6 cellular contexts compared by ENCODE assay signal in genomic region chr17:7323731-7324437, GRCh38. TPM values are rescaled to one million over a fixed set of nuclear protein-coding genes. Genes with fewer than 3 reads are reported as not detected.
DNase-seq lines count a peak whose midpoint lies in the region; ATAC-seq and TF ChIP-seq lines count a peak whose summit lies in the region.

No MANE protein-coding gene starts in this region.

- no peaks in the 10 kb centered on the region for H3K9me3 Mint-ChIP-seq in WTC11

- H4K20me1 ChIP-seq in fibroblast of lung (ENCODE audit: control insufficient read depth, extremely low read depth, insufficient read depth, low read length): no peaks in the 10 kb centered on the region

- CTCF ChIA-PET in WTC11 (lab: Charles Lee): interaction anchor here (0.8 to 1.7 kb wide), 3 partner anchors 12 to 236 kb away, joined by 3 to 12 read pairs (median 5); partner anchors contain the start of gene ACAP1

- peaks cover 6% of the 10 kb centered on the region for H3K79me2 ChIP-seq in fibroblast of lung (ENCODE audit: control insufficient read depth, insufficient read depth, low read length)

- ATAC-seq in WTC11 (peak; percentile 85), GM21786 (IDR thresholded peaks at IDR 0.05; ENCODE audit: unreplicated experiment) (no peak)

- H3K27ac Mint-ChIP-seq in WTC11: no peak overlapping the region

- peaks cover 44% of the 10 kb centered on the region for H3K36me3 Mint-ChIP-seq in WTC11

- H3K36me3 ChIP-seq in fibroblast of lung (ENCODE audit: control insufficient read depth, insufficient read depth, low read length): peaks cover 27% of the 10 kb centered on the region

- TF ChIP-seq CTCF in WTC11 (IDR thresholded peaks at IDR 0.05) (peak; percentile 98), fibroblast of lung (conservative IDR thresholded peaks at IDR 0.05 in 1 of 2, IDR thresholded peaks at IDR 0.05 in 1 of 2; ENCODE audit: low read depth in 1 of 2, low read length in 2 of 2) (peak; percentile 81 to 93)

- no peak overlapping the region for H2AFZ ChIP-seq in fibroblast of lung (ENCODE audit: low read length)

- H3K27me3 ChIP-seq in fibroblast of lung (ENCODE audit: control insufficient read depth, insufficient read depth, low read length): no peaks in the 10 kb centered on the region

- no peak overlapping the region for H3K4me2 ChIP-seq in fibroblast of lung (ENCODE audit: extremely low read depth, insufficient read depth, low read length)

- H3K4me1 Mint-ChIP-seq in WTC11: peaks cover 11% of the 10 kb centered on the region

- no peak overlapping the region for H3K9ac ChIP-seq in fibroblast of lung (ENCODE audit: insufficient read depth, low read length)

- no peaks in the 10 kb centered on the region for H3K27me3 Mint-ChIP-seq in WTC11 (ENCODE audit: low read depth)

- no peaks in the 10 kb centered on the region for H3K9me3 ChIP-seq in fibroblast of lung (ENCODE audit: control insufficient read depth, insufficient read depth, low read depth, low read length)

- no peak overlapping the region for H3K27ac ChIP-seq in fibroblast of lung (ENCODE audit: insufficient read depth, low read length)

- H3K4me3 ChIP-seq in fibroblast of lung (replicated peaks in 1 of 4; ENCODE audit: control extremely low read depth in 1 of 4, insufficient read depth in 1 of 4, low read depth in 3 of 4, low read length in 4 of 4): no peak overlapping the region

- POLR2A ChIA-PET in WTC11 (lab: Charles Lee): interaction anchor here (0.6 to 1.4 kb wide), 2 partner anchors 20 to 327 kb away, joined by 3 read pairs; no protein-coding TSS in a partner anchor

- H3K4me3 Mint-ChIP-seq in WTC11: no peak overlapping the region

- DNase-seq in EL (peak; percentile 52), WTC11 (ENCODE audit: low spot score) (peak; percentile 92), fibroblast of lung (ENCODE audit: low read depth in 2 of 2) (peak in 1 of 2 donors; percentile 30), DMS79 treated with DMSO at 0.1 percent for 48 hours (lab: John Stamatoyannopoulos, UW) (no peak)
- peak; percentile 71 for DNase-seq in stimulated activated CD4-positive, alpha-beta T cell treated with anti-CD3 and anti-CD28 coated beads, Interleukin-4, amount 100 ng/mL, for 1 hour

- H3K4me1 ChIP-seq in fibroblast of lung (ENCODE audit: control insufficient read depth, extremely low read depth, insufficient read depth, low read length): no peaks in the 10 kb centered on the region

TF ChIP-seq in WTC11, 78 proteins besides CTCF, POLR2A, EP300 and RAD21:
- no peak for TF ChIP-seq ZNF396 (CRISPR knock-in tag; IDR thresholded peaks at IDR 0.05; ENCODE audit: borderline replicate concordance)
- TF ChIP-seq MAX (CRISPR knock-in tag; IDR thresholded peaks at IDR 0.05): 0 out of 2 replicates have a peak, but pooled peaks have one; percentile 19
- TF ChIP-seq PRRX2 (CRISPR knock-in tag; IDR thresholded peaks at IDR 0.05): 0 out of 2 replicates have a peak, but pooled peaks have one; percentile 33

RNA-seq across cellular contexts. Expression of gene NEURL4, which starts 5.3 kb away (rescaled TPM):
- 44.3 to 64.4 TPM (median 50.2 TPM) in 3 replicates for total RNA-seq in WTC11 (2021)
- 18.2 and 20.1 TPM in 2 replicates for total RNA-seq in fibroblast of lung
- 6.0 and 8.3 TPM in 2 replicates for polyA plus RNA-seq in fibroblast of lung
- polyA plus RNA-seq in fibroblast of lung (2012): 9.6 and 10.8 TPM in 2 replicates
- polyA minus RNA-seq in fibroblast of lung (ENCODE audit: low replicate concordance): 34.3 and 36.6 TPM in 2 replicates

RNA-seq across cellular contexts. Expression of gene GPS2, which starts 8.7 kb away (rescaled TPM):
- total RNA-seq in WTC11 (2021) (42.2 to 55.9 TPM (median 44.7 TPM) in 3 replicates), fibroblast of lung (30.6 and 38.5 TPM in 2 replicates)
- 55.3 and 65.6 TPM in 2 replicates for polyA plus RNA-seq in fibroblast of lung
- polyA plus RNA-seq in fibroblast of lung (2012): 51.2 and 54.6 TPM in 2 replicates
- polyA minus RNA-seq in fibroblast of lung (ENCODE audit: low replicate concordance): 117 and 139 TPM in 2 replicates

RNA-seq across cellular contexts. Expression of gene ACAP1, which starts 12.4 kb away (rescaled TPM):
- 58.6 to 63.9 TPM (median 60.6 TPM) in 3 replicates for total RNA-seq in WTC11 (2021)
- 2.1 and 3.9 TPM in 2 replicates for total RNA-seq in fibroblast of lung
- 0.06 and 0.40 TPM in 2 replicates for polyA plus RNA-seq in fibroblast of lung
- 3.7 and 4.6 TPM in 2 replicates for polyA plus RNA-seq in fibroblast of lung (2012)
- 4.8 TPM in 1 of 2 replicates, not detected in the other for polyA minus RNA-seq in fibroblast of lung (ENCODE audit: low replicate concordance)

RNA-seq across cellular contexts. Expression of gene EIF5A, which starts 16.5 kb away (rescaled TPM):
- total RNA-seq in WTC11 (2021) (929 to 1,021 TPM (median 936 TPM) in 3 replicates), fibroblast of lung (275 and 347 TPM in 2 replicates)
- 752 and 1,278 TPM in 2 replicates for polyA plus RNA-seq in fibroblast of lung
- 587 and 1,061 TPM in 2 replicates for polyA plus RNA-seq in fibroblast of lung (2012)
- polyA minus RNA-seq in fibroblast of lung (ENCODE audit: low replicate concordance): 765 and 958 TPM in 2 replicates

RNA-seq across cellular contexts. Expression of gene KCTD11, which starts 28.1 kb away (rescaled TPM):
- total RNA-seq in WTC11 (2021) (8.1 to 9.0 TPM (median 8.2 TPM) in 3 replicates), fibroblast of lung (8.8 and 9.0 TPM in 2 replicates)
- polyA plus RNA-seq in fibroblast of lung: 8.4 and 11.9 TPM in 2 replicates
- polyA plus RNA-seq in fibroblast of lung (2012): 12.4 and 16.5 TPM in 2 replicates
- polyA minus RNA-seq in fibroblast of lung (ENCODE audit: low replicate concordance): 14.4 and 26.7 TPM in 2 replicates

Comparison
In these comparisons a context has a peak if more than half of its experiments do, and no peak if none do; other contexts are left out.
1. RNA of gene ACAP1, which starts 12.4 kb away (total RNA-seq): 58.6 to 63.9 TPM in WTC11; 2.1 to 3.9 TPM in fibroblast of lung; every median in the first group is over 10 times any median in the second.